ENCODE assay signal across 25 cellular contexts in the genomic region with DNA sequence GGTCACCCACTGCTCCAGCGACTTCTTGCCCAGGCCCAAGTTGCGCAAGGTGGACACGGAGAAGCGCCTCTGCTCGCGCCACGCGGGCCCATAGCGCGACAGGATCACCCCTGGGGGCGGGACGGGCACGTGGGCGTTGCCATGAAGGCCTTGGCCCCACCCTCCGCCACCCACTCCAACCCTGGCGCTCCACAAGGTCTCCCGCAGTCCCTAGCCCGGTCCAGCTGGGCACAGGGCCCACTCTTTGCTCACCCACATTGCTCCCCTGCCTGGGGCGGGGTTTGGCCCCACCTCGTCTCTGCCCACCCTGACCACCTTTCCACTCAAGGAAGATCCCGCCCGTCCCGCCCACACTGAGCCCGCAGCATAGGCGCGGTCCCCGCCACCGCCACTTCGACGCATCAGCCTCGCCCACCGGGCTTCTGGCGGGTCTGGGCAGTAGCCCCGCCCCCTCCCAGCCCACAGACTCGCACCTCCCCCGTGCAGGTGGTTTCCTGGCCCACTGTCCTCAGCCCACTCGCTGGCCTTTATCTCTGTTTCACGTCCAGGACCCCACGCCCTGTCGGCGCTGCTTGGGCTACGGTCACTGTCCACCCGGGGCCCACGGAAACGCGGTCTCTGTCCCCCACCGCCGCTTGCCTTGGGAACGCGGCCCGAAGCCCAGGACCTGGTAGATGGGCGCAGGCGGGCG. TPM values are rescaled to one million over a fixed set of nuclear protein-coding genes. Genes with fewer than 3 reads are reported as not detected.
"Had no signal": no experiment of that assay in that cellular context is flagged by ENCODE, and none has a peak within 500 bp of the region (broad histone marks: within the 10 kb centered on the region; RNA-seq: fewer than 3 reads in every experiment).

No MANE protein-coding gene starts in this region.

- H3K27ac ChIP-seq: breast epithelium, KMS-11, Peyer's patch, RWPE1, SJCRH30, VCaP had no signal

- H3K4me1 Mint-ChIP-seq: activated CD4-positive, alpha-beta T cell treated with anti-CD3 and anti-CD28 coated beads for 36 hours; activated naive CD4-positive, alpha-beta T cell treated with anti-CD3 and anti-CD28 coated beads, Interleukin-2, amount 50 U/mL, for 24 hours; activated T-helper 17 cell treated with anti-CD3 and anti-CD28 coated beads, Interleukin-2, amount 50 U/mL, for 72 hours had no signal

- ATAC-seq: activated CD4-positive, alpha-beta T cell treated with anti-CD3 and anti-CD28 coated beads for 36 hours; activated T-helper 17 cell treated with anti-CD3 and anti-CD28 coated beads, Interleukin-2, amount 50 U/mL, for 72 hours had no signal

- DNase-seq: activated CD4-positive, alpha-beta memory T cell treated with anti-CD3 and anti-CD28 coated beads, Interleukin-2, amount 10 ng/mL, durations not matched to agents 7 days and 5 days; activated CD4-positive, alpha-beta T cell treated with anti-CD3 and anti-CD28 coated beads for 36 hours; activated CD4-positive, alpha-beta T cell treated with anti-CD3 and anti-CD28 coated beads, Interleukin-2, amount 50 U/mL, for 1 hour; activated T-cell treated with anti-CD3 and anti-CD28 coated beads for 4 hours; activated T-cell treated with anti-CD3 and anti-CD28 coated beads, Interleukin-2, amount 50 U/mL, for 48 hours; caudate nucleus; NCI-H1105; NCI-H1436; NCI-H1694 treated with DMSO at 0.1 percent for 48 hours; NCI-H2029 treated with DMSO at 0.1 percent for 48 hours; NCI-H345; NCI-H510A; NCI-H526 treated with DMSO at 0.1 percent for 48 hours; NK-92 treated with Interleukin-12 subunit alpha and Interleukin-12 subunit beta, amount 100 ng/mL, for 24 hours; Peyer's patch; Right ventricle myocardium superior; SJCRH30; SK-N-SH; T-helper 1 cell had no signal

- H3K27ac Mint-ChIP-seq: activated CD4-positive, alpha-beta memory T cell treated with anti-CD3 and anti-CD28 coated beads, Interleukin-2, amount 10 ng/mL, durations not matched to agents 7 days and 5 days; activated CD4-positive, alpha-beta T cell treated with anti-CD3 and anti-CD28 coated beads for 36 hours; activated naive CD4-positive, alpha-beta T cell treated with anti-CD3 and anti-CD28 coated beads, Interleukin-2, amount 50 U/mL, for 24 hours; activated T-helper 17 cell treated with anti-CD3 and anti-CD28 coated beads, Interleukin-2, amount 50 U/mL, for 72 hours had no signal

- H3K4me3 ChIP-seq: breast epithelium, SJCRH30 had no signal

- H3K9me3 ChIP-seq: breast epithelium, Peyer's patch, SJCRH30, SK-N-SH had no signal

- H3K36me3 ChIP-seq: breast epithelium, Peyer's patch, SJCRH30 had no signal

- H3K9ac ChIP-seq: KMS-11, SK-N-SH had no signal

- H3K9me3 Mint-ChIP-seq: activated CD4-positive, alpha-beta memory T cell treated with anti-CD3 and anti-CD28 coated beads, Interleukin-2, amount 10 ng/mL, durations not matched to agents 7 days and 5 days; activated naive CD4-positive, alpha-beta T cell treated with anti-CD3 and anti-CD28 coated beads, Interleukin-2, amount 50 U/mL, for 24 hours; activated T-helper 17 cell treated with anti-CD3 and anti-CD28 coated beads, Interleukin-2, amount 50 U/mL, for 72 hours had no signal

- H3K4me3 Mint-ChIP-seq: activated CD4-positive, alpha-beta memory T cell treated with anti-CD3 and anti-CD28 coated beads, Interleukin-2, amount 10 ng/mL, durations not matched to agents 7 days and 5 days; activated CD4-positive, alpha-beta T cell treated with anti-CD3 and anti-CD28 coated beads for 36 hours; activated naive CD4-positive, alpha-beta T cell treated with anti-CD3 and anti-CD28 coated beads, Interleukin-2, amount 50 U/mL, for 24 hours; activated T-helper 17 cell treated with anti-CD3 and anti-CD28 coated beads, Interleukin-2, amount 50 U/mL, for 72 hours had no signal

- H3K4me1 ChIP-seq: breast epithelium, Peyer's patch, SJCRH30 had no signal

- H3K27me3 Mint-ChIP-seq: activated CD4-positive, alpha-beta memory T cell treated with anti-CD3 and anti-CD28 coated beads, Interleukin-2, amount 10 ng/mL, durations not matched to agents 7 days and 5 days; activated CD4-positive, alpha-beta T cell treated with anti-CD3 and anti-CD28 coated beads for 36 hours; activated naive CD4-positive, alpha-beta T cell treated with anti-CD3 and anti-CD28 coated beads, Interleukin-2, amount 50 U/mL, for 24 hours; activated T-helper 17 cell treated with anti-CD3 and anti-CD28 coated beads, Interleukin-2, amount 50 U/mL, for 72 hours had no signal

- H3K27me3 ChIP-seq: Peyer's patch, SJCRH30 had no signal

RNA-seq across cellular contexts. Expression of gene CYP2D6, which starts 12.3 kb away (rescaled TPM):
- total RNA-seq: Right ventricle myocardium superior had no signal
